8 cellular contexts compared by ENCODE assay signal in genomic region chr19:32580353-32580900, GRCh38. TPM values are rescaled to one million over a fixed set of nuclear protein-coding genes. Genes with fewer than 3 reads are reported as not detected.
DNase-seq lines count a peak whose midpoint lies in the region; ATAC-seq and TF ChIP-seq lines count a peak whose summit lies in the region.

No MANE protein-coding gene starts in this region.

- H3K4me1 Mint-ChIP-seq in GM23338, result peaks cover 10% of the 10 kb centered on the region; the same call in 2 of the 3 replicates
- H3K4me1 Mint-ChIP-seq in endodermal cell, result peaks cover 7% of the 10 kb centered on the region

- H2AK5ac ChIP-seq in neuronal stem cell (ENCODE audit: low read depth, low read length), result no peak overlapping the region

- H3K27ac Mint-ChIP-seq in GM23338 (no peak overlapping the region), endodermal cell (no peak overlapping the region)

- H2BK15ac ChIP-seq in neuronal stem cell (ENCODE audit: low read length), result no peak overlapping the region

- H3K79me2 ChIP-seq in GM23338 (replicated peaks; ENCODE audit: insufficient read depth), result peaks cover 12% of the 10 kb centered on the region

- ATAC-seq in GM23338, result peak; percentile 31

- H3K9me3 Mint-ChIP-seq in GM23338, result no peaks in the 10 kb centered on the region; the same call in 2 of the 3 replicates
- no peaks in the 10 kb centered on the region for H3K9me3 Mint-ChIP-seq in endodermal cell

- H3K4me3 ChIP-seq in GM08714 (ENCODE audit: low read length), result peak overlapping the region; percentile 95
- peak overlapping the region; percentile 92 for H3K4me3 ChIP-seq in GM23338
- peak overlapping the region; percentile 97 for H3K4me3 ChIP-seq in endodermal cell (ENCODE audit: low read length)
- peak overlapping the region; percentile 67 to 82 for H3K4me3 ChIP-seq in neuronal stem cell (ENCODE audit: low read length in 2 of 2)

- H4K20me1 ChIP-seq in GM23338 (replicated peaks; ENCODE audit: insufficient read depth), result peaks cover 4% of the 10 kb centered on the region; the same call in 1 of the 2 replicates

- peak overlapping the region; percentile 98 for H3K23ac ChIP-seq in neuronal stem cell (ENCODE audit: low read depth, low read length, poor library complexity)

- H3K14ac ChIP-seq in neuronal stem cell (ENCODE audit: low read length), result no peak overlapping the region

- H3K9ac ChIP-seq in endodermal cell (ENCODE audit: extremely low read depth, low read length, poor library complexity, severe bottlenecking) (no peak overlapping the region), neuronal stem cell (ENCODE audit: low read depth, low read length, poor library complexity) (no peak overlapping the region)

- no peak overlapping the region for H2BK12ac ChIP-seq in neuronal stem cell (ENCODE audit: low read length)

- H3K9me3 ChIP-seq in endodermal cell (ENCODE audit: control insufficient read depth, low read length) (no peaks in the 10 kb centered on the region), neuronal stem cell (replicated peaks in 1 of 2; ENCODE audit: control insufficient read depth in 2 of 2, insufficient read depth in 1 of 2, low read depth in 1 of 2, low read length in 2 of 2) (no peaks in the 10 kb centered on the region)

- H3F3A ChIP-seq in GM23338 (replicated peaks; ENCODE audit: low read depth), result no peaks in the 10 kb centered on the region

- H4K91ac ChIP-seq in neuronal stem cell (ENCODE audit: low read depth, low read length, poor library complexity), result no peak overlapping the region

- H3K79me1 ChIP-seq in neuronal stem cell (ENCODE audit: low read depth, low read length), result peaks cover 4% of the 10 kb centered on the region

- H3K4me2 ChIP-seq in GM23338 (peak overlapping the region; percentile 95), neuronal stem cell (ENCODE audit: insufficient read depth, low read length, poor library complexity, severe bottlenecking) (peak overlapping the region; percentile 68)

- peaks cover 17% of the 10 kb centered on the region for H3K27me3 ChIP-seq in GM23338 (ENCODE audit: insufficient read depth)
- peaks cover 18% of the 10 kb centered on the region for H3K27me3 ChIP-seq in endodermal cell (ENCODE audit: control insufficient read depth, insufficient read depth, low read length, poor library complexity, severe bottlenecking)
- H3K27me3 ChIP-seq in neuronal stem cell (ENCODE audit: control insufficient read depth in 3 of 3, insufficient read depth in 3 of 3, low read depth in 1 of 3, low read length in 3 of 3), result peaks cover 0 to 4% (median 0%) of the 10 kb centered on the region in 3 experiments

- TF ChIP-seq CTCF in GM23338 (conservative IDR thresholded peaks at IDR 0.05; ENCODE audit: low read depth in 2 of 2) (no peak), endodermal cell (conservative IDR thresholded peaks at IDR 0.05) (no peak)

- H3K36me3 ChIP-seq in GM23338 (ENCODE audit: insufficient read depth) (peaks cover 11% of the 10 kb centered on the region), endodermal cell (ENCODE audit: control insufficient read depth, insufficient read depth, low read length) (peaks cover 29% of the 10 kb centered on the region), neuronal stem cell (replicated peaks in 1 of 2; ENCODE audit: control insufficient read depth in 2 of 2, insufficient read depth in 2 of 2, low read length in 2 of 2) (peaks cover 11 to 33% of the 10 kb centered on the region in 2 donors)

- H2AFZ ChIP-seq in GM23338 (peak overlapping the region; percentile 96; the same call in 1 of the 2 replicates), neuronal stem cell (ENCODE audit: low read length) (peak overlapping the region; percentile 100)

- DNase-seq in GM23338 (ENCODE audit: low spot score) (no peak), NCI-H2171 (lab: John Stamatoyannopoulos, UW) (peak; percentile 40), endodermal cell (no peak), neuronal stem cell (ENCODE audit: low spot score) (no peak), NCI-H226 (no peak), HuH-7 (ENCODE audit: low spot score) (no peak), G401 (ENCODE audit: low spot score) (no peak)

- H3K27me3 Mint-ChIP-seq in GM23338 (ENCODE audit: insufficient read depth, low read depth, poor library complexity) (peaks cover 10% of the 10 kb centered on the region), endodermal cell (ENCODE audit: insufficient read depth) (peaks cover 30% of the 10 kb centered on the region)

- H3K4me1 ChIP-seq in GM23338 (ENCODE audit: insufficient read depth) (peaks cover 6% of the 10 kb centered on the region), endodermal cell (ENCODE audit: control insufficient read depth, insufficient read depth, low read length) (peaks cover 4% of the 10 kb centered on the region), neuronal stem cell (ENCODE audit: control insufficient read depth in 2 of 2, insufficient read depth in 1 of 2, low read depth in 1 of 2, low read length in 2 of 2) (peaks cover 3 to 4% of the 10 kb centered on the region in 2 donors)

- WGBS in endodermal cell (ENCODE audit: insufficient coverage in 1 of 2, insufficient read length in 1 of 2), 2 experiments, result 27 to 30% methylated on average over 14 to 22 of the region's 22 CpGs
- no CpG with 5 or more reads among the region's 22 CpGs for WGBS in neuronal stem cell (ENCODE audit: extremely low coverage in 2 of 2, insufficient read length in 2 of 2, insufficient replicate concordance in 1 of 2), 2 donors

- H3K27ac ChIP-seq in GM23338 (ENCODE audit: low read depth), result no peak overlapping the region
- H3K27ac ChIP-seq in endodermal cell (ENCODE audit: low read depth, low read length), result no peak overlapping the region
- H3K27ac ChIP-seq in neuronal stem cell (replicated peaks; ENCODE audit: low read length), result no peak overlapping the region

- no peak overlapping the region for H3K4ac ChIP-seq in neuronal stem cell (ENCODE audit: low read length)

- H3K18ac ChIP-seq in neuronal stem cell (ENCODE audit: low read length), result peak overlapping the region; percentile 93

- no peak overlapping the region for H4K8ac ChIP-seq in neuronal stem cell (ENCODE audit: low read depth, low read length)

- no peak overlapping the region for H2BK120ac ChIP-seq in neuronal stem cell (ENCODE audit: low read depth, low read length)

- no peaks in the 10 kb centered on the region for H3K9me2 ChIP-seq in GM23338 (ENCODE audit: insufficient read depth)

- in situ Hi-C loops in G401 (cut with HindIII; ENCODE audit: low sequenced_read_pairs), result no loop called here

- H2BK5ac ChIP-seq in neuronal stem cell (ENCODE audit: low read length), result no peak overlapping the region

- peaks cover 26% of the 10 kb centered on the region for H3K36me3 Mint-ChIP-seq in GM23338 (ENCODE audit: low read depth)
- H3K36me3 Mint-ChIP-seq in endodermal cell (ENCODE audit: low read depth), result peaks cover 22% of the 10 kb centered on the region

- H3K4me3 Mint-ChIP-seq in GM23338 (peak overlapping the region; percentile 92), endodermal cell (peak overlapping the region; percentile 83)

TF ChIP-seq in GM23338, 12 proteins besides CTCF, POLR2A, EP300 and RAD21:
- TF ChIP-seq EZH2phosphoT487 (IDR thresholded peaks at IDR 0.05; ENCODE audit: unreplicated experiment), result no peak
- no peak for TF ChIP-seq ETS1 (IDR thresholded peaks at IDR 0.05)
- TF ChIP-seq NANOG (IDR thresholded peaks at IDR 0.05; ENCODE audit: borderline replicate concordance), result no peak

RNA-seq across cellular contexts. Expression of gene PDCD5, which starts 0.6 kb away (rescaled TPM):
- 77.8 and 83.0 TPM in 2 replicates for total RNA-seq in GM23338 (2014; rRNA removed; shearing (Covaris generic))
- polyA plus RNA-seq in GM23338 (2016; fragmentation: Nextera tagmentation; extraction: Ambion mirVana), result 436 and 498 TPM in 2 replicates
- 100 to 1,000 TPM; 100 to 102 TPM for total RNA-seq in endodermal cell
- 107 TPM for polyA plus RNA-seq in endodermal cell (2013, experiment 1 of 2)
- 111 TPM for polyA plus RNA-seq in endodermal cell (2013, experiment 2 of 2)
- polyA plus RNA-seq in neuronal stem cell (2013, experiment 1 of 2), result 251 TPM
- polyA plus RNA-seq in neuronal stem cell (2013, experiment 2 of 2), result 256 TPM
- total RNA-seq in G401 (2014; rRNA removed; shearing (Covaris generic)), result 179 and 191 TPM in 2 replicates
